8 cellular contexts compared by ENCODE assay signal in genomic region chr10:13787015-13787421, GRCh38.
A peak's percentile ranks its signal among the peaks of the same experiment; 100 is the strongest.
DNase-seq lines count a peak whose midpoint lies in the region; ATAC-seq lines count a peak whose summit lies in the region.

No MANE protein-coding gene starts in this region.

- no peaks in the 10 kb centered on the region for H3K9me3 Mint-ChIP-seq in activated CD8-positive, alpha-beta T cell treated with anti-CD3 and anti-CD28 coated beads, Interleukin-2, amount 10 ng/mL, durations not matched to agents 7 days and 5 days (ENCODE audit: insufficient read depth)

- H3K36me3 Mint-ChIP-seq in activated CD8-positive, alpha-beta T cell treated with anti-CD3 and anti-CD28 coated beads, Interleukin-2, amount 10 ng/mL, durations not matched to agents 7 days and 5 days (ENCODE audit: low read depth), result no peaks in the 10 kb centered on the region

- ATAC-seq in HG03342 (IDR thresholded peaks at IDR 0.05; ENCODE audit: unreplicated experiment), result peak; percentile 81
- ATAC-seq in activated CD8-positive, alpha-beta T cell treated with anti-CD3 and anti-CD28 coated beads, Interleukin-2, amount 10 ng/mL, durations not matched to agents 7 days and 5 days, result peak; percentile 91
- peak; percentile 58 for ATAC-seq in esophagus mucosa

- H3K9me3 ChIP-seq in HAP-1, result no peaks in the 10 kb centered on the region

- H3K27me3 Mint-ChIP-seq in activated CD8-positive, alpha-beta T cell treated with anti-CD3 and anti-CD28 coated beads, Interleukin-2, amount 10 ng/mL, durations not matched to agents 7 days and 5 days (ENCODE audit: low read depth), result no peaks in the 10 kb centered on the region

- CTCF ChIA-PET in activated CD8-positive, alpha-beta T cell treated with anti-CD3 and anti-CD28 coated beads, Interleukin-2, amount 10 ng/mL, durations not matched to agents 7 days and 5 days (lab: Charles Lee), result interaction anchor here (0.8 to 1.2 kb wide), 8 partner anchors 9 to 410 kb away, joined by 3 to 7 read pairs (median 4); partner anchors contain the start of gene PRPF18

- DNase-seq in GM19240 (ENCODE audit: insufficient read length, low spot score) (peak; percentile 61), HAP-1 (ENCODE audit: low spot score in 2 of 2) (no peak), NCI-H1930 (lab: John Stamatoyannopoulos, UW) (no peak), NCI-H1417 (lab: John Stamatoyannopoulos, UW) (no peak)
- DNase-seq in activated CD8-positive, alpha-beta T cell treated with anti-CD3 and anti-CD28 coated beads, Interleukin-2, amount 10 ng/mL, durations not matched to agents 7 days and 5 days, result peak; percentile 82
- DNase-seq in stimulated activated CD4-positive, alpha-beta T cell treated with anti-CD3 and anti-CD28 coated beads, Interleukin-1b, Interleukin-23, amount 100 ng/mL, for 4 hours (ENCODE audit: low read depth in 2 of 2), result peak; percentile 41 to 63

- no peaks in the 10 kb centered on the region for H3K27me3 ChIP-seq in HAP-1 (ENCODE audit: low read depth)

- no peaks in the 10 kb centered on the region for H3K36me3 ChIP-seq in HAP-1 (replicated peaks)

- in situ Hi-C loops in HAP-1 (cut with MboI; ENCODE audit: low sequenced_read_pairs), result no loop called here

- H3K4me3 Mint-ChIP-seq in activated CD8-positive, alpha-beta T cell treated with anti-CD3 and anti-CD28 coated beads, Interleukin-2, amount 10 ng/mL, durations not matched to agents 7 days and 5 days, result peak overlapping the region; percentile 70

- peak overlapping the region; percentile 95 for H3K27ac Mint-ChIP-seq in activated CD8-positive, alpha-beta T cell treated with anti-CD3 and anti-CD28 coated beads, Interleukin-2, amount 10 ng/mL, durations not matched to agents 7 days and 5 days

- H3K4me1 Mint-ChIP-seq in activated CD8-positive, alpha-beta T cell treated with anti-CD3 and anti-CD28 coated beads, Interleukin-2, amount 10 ng/mL, durations not matched to agents 7 days and 5 days (ENCODE audit: low read depth), result peaks cover 14% of the 10 kb centered on the region

- H3K4me3 ChIP-seq in HAP-1, result no peak overlapping the region

- POLR2A ChIA-PET in activated CD8-positive, alpha-beta T cell treated with anti-CD3 and anti-CD28 coated beads, Interleukin-2, amount 10 ng/mL, durations not matched to agents 7 days and 5 days (lab: Charles Lee), result interaction anchor here (0.5 to 2.8 kb wide), 5 partner anchors 201 to 969 kb away, joined by 3 to 21 read pairs (median 3); no protein-coding TSS in a partner anchor

- H3K4me1 ChIP-seq in HAP-1, result no peaks in the 10 kb centered on the region

Comparison
In these comparisons a context has a peak if more than half of its experiments do, and no peak if none do; other contexts are left out.
1. DNase-seq: peak in GM19240 (single experiment), activated CD8-positive, alpha-beta T cell treated with anti-CD3 and anti-CD28 coated beads, Interleukin-2, amount 10 ng/mL, durations not matched to agents 7 days and 5 days (single experiment) and stimulated activated CD4-positive, alpha-beta T cell treated with anti-CD3 and anti-CD28 coated beads, Interleukin-1b, Interleukin-23, amount 100 ng/mL, for 4 hours (2 of 2); none in HAP-1 (0 of 2), NCI-H1930 (0 of 2) and NCI-H1417 (0 of 3).
2. Peak in every context shown above with its lines, with median percentiles within 50 percentile points of each other: ATAC-seq.